Comparison of ENCODE assay signal across 8 cellular contexts in genomic region chr9:97985058-97985861, GRCh38. TPM values are rescaled to one million over a fixed set of nuclear protein-coding genes. Genes with fewer than 3 reads are reported as not detected.
DNase-seq lines count a peak whose midpoint lies in the region; ATAC-seq, FAIRE-seq and TF ChIP-seq lines count a peak whose summit lies in the region.

No MANE protein-coding gene starts in this region.

- ATAC-seq in Right ventricle myocardium superior (ENCODE audit: poor library complexity), result no peak
- peak; percentile 4 for ATAC-seq in activated CD8-positive, alpha-beta T cell treated with anti-CD3 and anti-CD28 coated beads, Interleukin-2, amount 10 ng/mL, durations not matched to agents 7 days and 5 days

- peaks cover 9% of the 10 kb centered on the region for H3K4me1 ChIP-seq in prostate gland (replicated peaks)

- CTCF ChIA-PET in activated CD8-positive, alpha-beta T cell treated with anti-CD3 and anti-CD28 coated beads, Interleukin-2, amount 10 ng/mL, durations not matched to agents 7 days and 5 days (lab: Charles Lee), result interaction anchor here (1.0 to 4.3 kb wide), 5 partner anchors 11 to 84 kb away, joined by 4 to 58 read pairs (median 5); partner anchors contain the start of gene TRMO

- 26% methylated on average over 50 of the region's 59 CpGs for WGBS in prostate gland

- no peak for TF ChIP-seq POLR2A in prostate gland (IDR thresholded peaks at IDR 0.05)

- TF ChIP-seq CTCF in prostate gland (IDR thresholded peaks at IDR 0.05) (no peak), D721Med (IDR thresholded peaks at IDR 0.05; ENCODE audit: insufficient read depth, missing control alignments) (no peak)

- peak overlapping the region; percentile 95 to 97 for H3K4me3 ChIP-seq in prostate gland

- intact Hi-C loops in Right ventricle myocardium superior (cut with DNase I) (no loop called here), cardiac septum (cut with DNase I) (loop anchor here (2.0 kb wide), 1 partner anchor 62 kb away; the partner anchor contains the start of gene TRMO), prostate gland (cut with DNase I) (loop anchor here (5.0 kb wide), 1 partner anchor 52 kb away; no protein-coding TSS in a partner anchor)

- H3K4me3 Mint-ChIP-seq in activated CD8-positive, alpha-beta T cell treated with anti-CD3 and anti-CD28 coated beads, Interleukin-2, amount 10 ng/mL, durations not matched to agents 7 days and 5 days, result peak overlapping the region; percentile 82

- H3K9me3 Mint-ChIP-seq in activated CD8-positive, alpha-beta T cell treated with anti-CD3 and anti-CD28 coated beads, Interleukin-2, amount 10 ng/mL, durations not matched to agents 7 days and 5 days (ENCODE audit: insufficient read depth), result no peaks in the 10 kb centered on the region

- no peaks in the 10 kb centered on the region for H3K27me3 Mint-ChIP-seq in activated CD8-positive, alpha-beta T cell treated with anti-CD3 and anti-CD28 coated beads, Interleukin-2, amount 10 ng/mL, durations not matched to agents 7 days and 5 days (ENCODE audit: low read depth)

- H3K27ac ChIP-seq in KOPT-K1 (ENCODE audit: low read depth, low read length, poor library complexity, severe bottlenecking), result peak overlapping the region; percentile 99
- H3K27ac ChIP-seq in prostate gland, result peak overlapping the region; percentile 97 to 99

- POLR2A ChIA-PET in activated CD8-positive, alpha-beta T cell treated with anti-CD3 and anti-CD28 coated beads, Interleukin-2, amount 10 ng/mL, durations not matched to agents 7 days and 5 days (lab: Charles Lee), result interaction anchor here (1.2 to 10.3 kb wide), 6 partner anchors 13 to 271 kb away, joined by 3 to 110 read pairs (median 12); partner anchors contain the start of genes TBC1D2 and TRMO

- H3K4me1 Mint-ChIP-seq in activated CD8-positive, alpha-beta T cell treated with anti-CD3 and anti-CD28 coated beads, Interleukin-2, amount 10 ng/mL, durations not matched to agents 7 days and 5 days (ENCODE audit: low read depth), result peaks cover 64% of the 10 kb centered on the region

- H3K36me3 Mint-ChIP-seq in activated CD8-positive, alpha-beta T cell treated with anti-CD3 and anti-CD28 coated beads, Interleukin-2, amount 10 ng/mL, durations not matched to agents 7 days and 5 days (ENCODE audit: low read depth), result peaks cover 26% of the 10 kb centered on the region

- 0 out of 2 replicates have a peak, but pooled peaks cover 8% of the 10 kb centered on the region for H3K36me3 ChIP-seq in KOPT-K1 (ENCODE audit: insufficient read depth, low read length)
- H3K36me3 ChIP-seq in prostate gland, result no peaks in the 10 kb centered on the region

- no peak for FAIRE-seq in D721Med (lab: Jason Lieb, UNC)

- H3K27ac Mint-ChIP-seq in activated CD8-positive, alpha-beta T cell treated with anti-CD3 and anti-CD28 coated beads, Interleukin-2, amount 10 ng/mL, durations not matched to agents 7 days and 5 days, result peak overlapping the region; percentile 95

- H3K27me3 ChIP-seq in prostate gland (replicated peaks; ENCODE audit: insufficient read depth), result no peaks in the 10 kb centered on the region

- H3K9me3 ChIP-seq in KOPT-K1 (ENCODE audit: insufficient read depth, low read length, poor library complexity, severe bottlenecking) (no peaks in the 10 kb centered on the region), prostate gland (no peaks in the 10 kb centered on the region)

- DNase-seq in Right ventricle myocardium superior (peak; percentile 45), cardiac septum (ENCODE audit: low spot score) (no peak), fibroblast of peridontal ligament (ENCODE audit: extremely low read depth) (peak; percentile 42), prostate gland (ENCODE audit: low spot score) (no peak), D721Med (ENCODE audit: insufficient read length, low spot score) (no peak), DMS114 treated with DMSO at 0.1 percent for 48 hours (lab: John Stamatoyannopoulos, UW; ENCODE audit: unreplicated experiment) (no peak)
- peak; percentile 57 for DNase-seq in activated CD8-positive, alpha-beta T cell treated with anti-CD3 and anti-CD28 coated beads, Interleukin-2, amount 10 ng/mL, durations not matched to agents 7 days and 5 days

RNA-seq across cellular contexts. Expression of gene ANP32B, which starts 2.1 kb away (rescaled TPM):
- 47.0 TPM for total RNA-seq in Right ventricle myocardium superior
- 69.0 TPM for total RNA-seq in cardiac septum
- total RNA-seq in activated CD8-positive, alpha-beta T cell treated with anti-CD3 and anti-CD28 coated beads, Interleukin-2, amount 10 ng/mL, durations not matched to agents 7 days and 5 days, result 100 to 1,000 TPM; 347 to 354 TPM
- total RNA-seq in prostate gland, result 10 to 100 TPM; 22.5 to 25.1 TPM

RNA-seq across cellular contexts. Expression of gene HEMGN, which starts 47.3 kb away (rescaled TPM):
- total RNA-seq in Right ventricle myocardium superior (not detected), cardiac septum (0.48 TPM), prostate gland (1 to 10 TPM in 1 of 2 donors, not detected in 1; 1.4 TPM)
- total RNA-seq in activated CD8-positive, alpha-beta T cell treated with anti-CD3 and anti-CD28 coated beads, Interleukin-2, amount 10 ng/mL, durations not matched to agents 7 days and 5 days, result 1 to 10 TPM; 1.2 to 1.6 TPM

Comparison
In these comparisons a context has a peak if more than half of its experiments do, and no peak if none do; other contexts are left out.
1. DNase-seq: peak in Right ventricle myocardium superior (single experiment), activated CD8-positive, alpha-beta T cell treated with anti-CD3 and anti-CD28 coated beads, Interleukin-2, amount 10 ng/mL, durations not matched to agents 7 days and 5 days (single experiment) and fibroblast of peridontal ligament (single experiment); none in cardiac septum (single experiment), prostate gland (single experiment), D721Med (single experiment) and DMS114 treated with DMSO at 0.1 percent for 48 hours (single experiment).